Comparison of ENCODE assay signal across 1 cellular context in genomic region chr6:167683028-167683862, GRCh38.
A peak's percentile ranks its signal among the peaks of the same experiment; 100 is the strongest.
TF ChIP-seq lines count a peak whose summit lies in the region.

No MANE protein-coding gene starts in this region.

TF ChIP-seq in HepG2, 621 proteins besides CTCF, POLR2A, EP300 and RAD21 (continued from another document and continues in another):
- peak; percentile 99 for TF ChIP-seq ARID5B (CRISPR knock-in tag; IDR thresholded peaks at IDR 0.05)
- TF ChIP-seq PAXIP1 (CRISPR knock-in tag; conservative IDR thresholded peaks at IDR 0.05) = peak; percentile 100
- TF ChIP-seq ZNF720 (CRISPR knock-in tag; IDR thresholded peaks at IDR 0.05) = no peak
- TF ChIP-seq SRSF9 (IDR thresholded peaks at IDR 0.05; ENCODE audit: borderline replicate concordance, insufficient read depth, low read depth, low read length, poor library complexity, severe bottlenecking) = no peak
- TF ChIP-seq ZFYVE20 (CRISPR knock-in tag; IDR thresholded peaks at IDR 0.05; ENCODE audit: borderline replicate concordance, low read depth) = no peak
- TF ChIP-seq FOXK1 (CRISPR knock-in tag; IDR thresholded peaks at IDR 0.05; ENCODE audit: borderline replicate concordance, low read depth) = peak; percentile 99
- no peak for TF ChIP-seq RFX1 (IDR thresholded peaks at IDR 0.05)
- TF ChIP-seq ZNF639 (CRISPR knock-in tag; conservative IDR thresholded peaks at IDR 0.05) = peak; percentile 81; the same call in 1 of the 2 replicates
- TF ChIP-seq RFX3 (CRISPR knock-in tag; IDR thresholded peaks at IDR 0.05) = peak; percentile 16; the same call in 1 of the 2 replicates
- TF ChIP-seq ZNF362 (CRISPR knock-in tag; IDR thresholded peaks at IDR 0.05; ENCODE audit: borderline replicate concordance) = peak; percentile 82
- TF ChIP-seq ZBTB10 (CRISPR knock-in tag; IDR thresholded peaks at IDR 0.05; ENCODE audit: borderline replicate concordance) = peak; percentile 89; the same call in 1 of the 2 replicates
- TF ChIP-seq ZNF670 (CRISPR knock-in tag; IDR thresholded peaks at IDR 0.05; ENCODE audit: borderline replicate concordance) = peak; percentile 84; the same call in 1 of the 2 replicates
- TF ChIP-seq ZNF460 (CRISPR knock-in tag; IDR thresholded peaks at IDR 0.05; ENCODE audit: borderline replicate concordance) = no peak; the same call in 1 of the 2 replicates
- TF ChIP-seq HNF1A (IDR thresholded peaks at IDR 0.05; ENCODE audit: low read depth) = peak; percentile 78; the same call in 1 of the 2 replicates
- peak; percentile 95 for TF ChIP-seq HNF1A (CRISPR knock-in tag; IDR thresholded peaks at IDR 0.05; ENCODE audit: borderline replicate concordance)
- no peak for TF ChIP-seq IKZF1 (IDR thresholded peaks at IDR 0.05)
- TF ChIP-seq ZSCAN20 (CRISPR knock-in tag; IDR thresholded peaks at IDR 0.05; ENCODE audit: borderline replicate concordance) = no peak; the same call in 1 of the 2 replicates
- TF ChIP-seq ZEB1 (IDR thresholded peaks at IDR 0.05; ENCODE audit: insufficient replicate concordance, low read depth) = no peak
- TF ChIP-seq NFYC (CRISPR knock-in tag; IDR thresholded peaks at IDR 0.05) = peak; percentile 42; the same call in 1 of the 2 replicates
- TF ChIP-seq STAT5B (CRISPR knock-in tag; IDR thresholded peaks at IDR 0.05) = no peak
- TF ChIP-seq GATA4 (IDR thresholded peaks at IDR 0.05; ENCODE audit: borderline replicate concordance, low read depth) = peak; percentile 96; the same call in 1 of the 2 replicates
- TF ChIP-seq SALL1 (CRISPR knock-in tag; IDR thresholded peaks at IDR 0.05) = peak; percentile 100
- peak; percentile 95; the same call in 1 of the 2 replicates for TF ChIP-seq CSRNP1 (CRISPR knock-in tag; IDR thresholded peaks at IDR 0.05)
- TF ChIP-seq GABPB1 (CRISPR knock-in tag; IDR thresholded peaks at IDR 0.05) = peak; percentile 76
- peak; percentile 55; the same call in 1 of the 2 replicates for TF ChIP-seq ZNF569 (CRISPR knock-in tag; IDR thresholded peaks at IDR 0.05; ENCODE audit: borderline replicate concordance)
- TF ChIP-seq DMTF1 (CRISPR knock-in tag; IDR thresholded peaks at IDR 0.05) = no peak
- no peak for TF ChIP-seq BCLAF1 (IDR thresholded peaks at IDR 0.05)
